ENCODE assay signal across 8 cellular contexts in the genomic region with DNA sequence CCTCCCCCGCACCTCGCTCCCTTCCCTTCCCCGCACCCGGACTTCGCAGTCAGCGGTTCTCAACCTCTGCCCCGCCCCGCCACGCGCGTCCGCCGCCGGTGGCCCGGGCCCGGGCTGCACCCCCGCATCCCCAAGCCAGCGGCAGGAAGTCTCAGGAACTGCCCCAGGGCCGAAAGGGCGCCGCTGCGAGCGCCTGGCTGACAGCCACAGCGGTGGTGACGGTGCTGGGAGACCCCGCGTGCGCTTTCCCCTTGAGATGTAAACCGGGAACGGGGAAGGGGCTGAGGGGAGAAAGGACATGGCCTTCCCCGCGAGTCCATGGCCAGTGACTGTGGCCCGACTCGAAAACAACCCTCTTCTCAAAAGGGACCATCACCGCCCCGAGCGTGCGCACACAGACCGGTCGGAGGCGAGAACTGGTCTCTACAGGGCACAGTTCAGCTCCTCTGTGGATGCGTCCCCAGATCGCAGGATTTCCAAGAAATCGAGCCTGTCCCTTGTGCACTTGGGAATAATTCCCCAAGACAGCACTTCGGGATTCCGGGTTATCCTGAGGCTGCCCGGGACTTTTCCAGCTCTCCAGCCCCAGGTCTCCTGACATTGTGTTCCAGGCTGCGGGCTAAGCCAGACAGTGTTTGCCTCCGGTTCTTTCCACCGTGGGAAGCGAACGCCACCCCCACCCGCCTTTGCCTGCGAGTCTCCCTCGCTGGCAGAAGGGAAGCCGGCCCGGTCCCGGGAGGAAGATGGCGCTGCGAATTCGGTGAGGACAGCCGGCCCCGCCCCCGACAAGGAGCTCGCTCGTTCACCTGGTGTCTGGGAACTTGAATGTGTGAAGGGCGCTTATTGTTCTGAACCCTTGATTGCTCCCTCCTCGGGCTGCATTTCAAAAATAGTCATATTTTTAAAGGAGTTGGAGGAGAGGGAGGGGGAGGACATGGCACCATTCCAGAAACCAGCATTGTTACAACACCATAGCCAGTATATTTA. TPM values are rescaled to one million over a fixed set of nuclear protein-coding genes. Genes with fewer than 3 reads are reported as not detected.
DNase-seq lines count a peak whose midpoint lies in the region; ATAC-seq and TF ChIP-seq lines count a peak whose summit lies in the region.

No MANE protein-coding gene starts in this region.

- 0 out of 2 replicates have a peak overlapping the region, but pooled peaks have one; percentile 37 for H2BK120ac ChIP-seq in IMR-90 (ENCODE audit: low read depth, low read length)

- no peaks in the 10 kb centered on the region for H3K36me3 ChIP-seq in IMR-90 (ENCODE audit: control insufficient read depth, insufficient read depth, low read length)

- intact Hi-C loops in IMR-90 (cut with micrococcal nuclease), result loop anchor here (5.0 to 10.0 kb wide), 7 partner anchors 120 to 1443 kb away; no protein-coding TSS in a partner anchor

- H2AFZ ChIP-seq in IMR-90 (replicated peaks; ENCODE audit: low read length, poor library complexity), result peak overlapping the region; percentile 91

- no peaks in the 10 kb centered on the region for H4K20me1 ChIP-seq in IMR-90 (ENCODE audit: insufficient read depth, low read length)

- H3K27ac Mint-ChIP-seq in neural crest cell (ENCODE audit: unreplicated experiment), result no peak overlapping the region

- TF ChIP-seq CTCF in IMR-90 (conservative IDR thresholded peaks at IDR 0.05; ENCODE audit: low read depth, low read length), result no peak
- peak; percentile 8 for TF ChIP-seq CTCF in foreskin fibroblast (IDR thresholded peaks at IDR 0.05; ENCODE audit: low read depth, low read length)
- no peak for TF ChIP-seq CTCF in neural crest cell (conservative IDR thresholded peaks at IDR 0.05)

- peaks cover 25% of the 10 kb centered on the region for H3K27me3 ChIP-seq in IMR-90 (ENCODE audit: control insufficient read depth, insufficient read depth, low read length)

- H3K4me2 ChIP-seq in IMR-90 (ENCODE audit: low read depth, low read length), result peak overlapping the region; percentile 89

- peak; percentile 21 for ATAC-seq in IMR-90 (ENCODE audit: low read depth)
- ATAC-seq in SK-N-SH treated with all-trans-retinoic acid at 6 μM for 48 hours, result peak; percentile 21
- no peak for ATAC-seq in GM18520 (IDR thresholded peaks at IDR 0.05; ENCODE audit: unreplicated experiment)
- ATAC-seq in GM18858 (IDR thresholded peaks at IDR 0.05; ENCODE audit: unreplicated experiment), result no peak

- no peak for TF ChIP-seq RAD21 in IMR-90 (IDR thresholded peaks at IDR 0.05; ENCODE audit: low read length)

- no peak overlapping the region for H4K91ac ChIP-seq in IMR-90 (ENCODE audit: insufficient read depth, low read depth, low read length)

- no peak overlapping the region for H2BK15ac ChIP-seq in IMR-90 (ENCODE audit: low read depth, low read length)

- TF ChIP-seq POLR2A in IMR-90 (IDR thresholded peaks at IDR 0.05; ENCODE audit: low read depth, low read length), result no peak

- no peak overlapping the region for H3K56ac ChIP-seq in IMR-90 (ENCODE audit: extremely low read depth, insufficient read depth, low read length)

- H3K4me1 ChIP-seq in IMR-90 (ENCODE audit: control insufficient read depth, insufficient read depth, low read length), result no peaks in the 10 kb centered on the region; the same call in 1 of the 2 replicates

- H3K4ac ChIP-seq in IMR-90 (ENCODE audit: low read depth, low read length), result no peak overlapping the region; the same call in 1 of the 2 replicates

- CTCF ChIA-PET in IMR-90 (lab: Yijun Ruan, JAX), result interaction anchor here (0.8 to 1.7 kb wide), 6 partner anchors 11 to 942 kb away, joined by 3 to 6 read pairs (median 4); no protein-coding TSS in a partner anchor

- H3K9me3 Mint-ChIP-seq in neural crest cell, result no peaks in the 10 kb centered on the region

- H3K18ac ChIP-seq in IMR-90 (ENCODE audit: low read depth, low read length), result no peak overlapping the region

- no peaks in the 10 kb centered on the region for H3K79me1 ChIP-seq in IMR-90 (ENCODE audit: low read depth in 1 of 2, low read length in 2 of 2)

- 0 out of 2 replicates have a peak overlapping the region, but pooled peaks have one; percentile 12 for H3K23ac ChIP-seq in IMR-90 (ENCODE audit: low read depth, low read length)

- H3K9ac ChIP-seq in IMR-90 (ENCODE audit: low read depth, low read length), result 0 out of 2 replicates have a peak overlapping the region, but pooled peaks have one; percentile 5

- DNase-seq in COLO668 (lab: John Stamatoyannopoulos, UW; ENCODE audit: unreplicated experiment) (peak; percentile 91), IMR-90 (peak; percentile 16), foreskin fibroblast (peak; percentile 42 to 79), neural crest cell (ENCODE audit: low read depth, low spot score) (peak; percentile 49)
- DNase-seq in central memory CD4-positive, alpha-beta T cell, result no peak

- no peaks in the 10 kb centered on the region for H3K36me3 Mint-ChIP-seq in neural crest cell (ENCODE audit: low read depth)

- no peak overlapping the region for H4K5ac ChIP-seq in IMR-90 (ENCODE audit: low read depth, low read length)

- H2BK20ac ChIP-seq in IMR-90 (ENCODE audit: low read depth, low read length), result no peak overlapping the region; the same call in 1 of the 2 replicates

- no peaks in the 10 kb centered on the region for H3K9me1 ChIP-seq in IMR-90 (ENCODE audit: insufficient read depth, low read length)

- 0% methylated on average over 13 of the region's 68 CpGs; no CpG with 5 or more reads in 1 of the 2 experiments for WGBS in IMR-90 (ENCODE audit: extremely low coverage in 2 of 2, insufficient read length in 1 of 2), 2 experiments

- peak overlapping the region; percentile 89 for H3K4me3 Mint-ChIP-seq in neural crest cell

- peaks cover 14% of the 10 kb centered on the region for H3K4me1 Mint-ChIP-seq in neural crest cell

- H2BK5ac ChIP-seq in IMR-90 (ENCODE audit: low read depth, low read length, poor library complexity, severe bottlenecking), result no peak overlapping the region

- H3K14ac ChIP-seq in IMR-90 (replicated peaks; ENCODE audit: low read depth, low read length), result no peak overlapping the region

- POLR2A ChIA-PET in IMR-90 (lab: Charles Lee; ENCODE audit: unreplicated experiment), result no interaction called here

- dilution Hi-C loops in IMR-90 (cut with HindIII; ENCODE audit: low sequenced_read_pairs, unreplicated experiment), result no loop called here

- H2AK5ac ChIP-seq in IMR-90 (ENCODE audit: low read depth, low read length), result no peak overlapping the region

- no peak overlapping the region; a peak in 1 of 4 replicates for H4K8ac ChIP-seq in IMR-90 (ENCODE audit: low read depth in 2 of 2, low read length in 2 of 2)

- in situ Hi-C loops in IMR-90 (cut with MboI; ENCODE audit: low sequenced_read_pairs), result no loop called here

- no TSS peak for BruUV-seq in IMR-90 (replicated peaks; lab: Mats Ljungman, UMichigan)

- peaks cover 2% of the 10 kb centered on the region; the same call in 1 of the 2 replicates for H3K9me3 ChIP-seq in IMR-90 (ENCODE audit: control insufficient read depth, insufficient read depth, low read length)

- H3K27me3 Mint-ChIP-seq in neural crest cell (ENCODE audit: low read depth), result peaks cover 92% of the 10 kb centered on the region

- no peak overlapping the region for H2AK9ac ChIP-seq in IMR-90 (replicated peaks; ENCODE audit: low read depth, low read length, poor library complexity)

- H3K4me3 ChIP-seq in IMR-90 (ENCODE audit: insufficient read depth, low read depth, low read length) (peak overlapping the region; percentile 38), foreskin fibroblast (ENCODE audit: low read depth in 1 of 2, low read length in 2 of 2) (peak overlapping the region; percentile 58 to 59)

- H3K27ac ChIP-seq in IMR-90 (ENCODE audit: insufficient read depth, low read length), result no peak overlapping the region

TF ChIP-seq in IMR-90, 13 proteins besides CTCF, POLR2A, EP300 and RAD21:
- TF ChIP-seq MXI1 (IDR thresholded peaks at IDR 0.05; ENCODE audit: borderline replicate concordance, low read depth, low read length), result no peak
- TF ChIP-seq CHD1 (IDR thresholded peaks at IDR 0.05; ENCODE audit: low read depth, low read length), result no peak
- peak; percentile 30; the same call in 1 of the 2 replicates for TF ChIP-seq CEBPB (IDR thresholded peaks at IDR 0.05; ENCODE audit: low read depth, low read length)
- no peak for TF ChIP-seq MAZ (IDR thresholded peaks at IDR 0.05; ENCODE audit: borderline replicate concordance, low read depth, low read length)
- TF ChIP-seq RCOR1 (IDR thresholded peaks at IDR 0.05; ENCODE audit: insufficient replicate concordance, low read length), result no peak
- no peak for TF ChIP-seq MAFK (IDR thresholded peaks at IDR 0.05; ENCODE audit: low read depth, low read length)

TF ChIP-seq in SK-N-SH treated with all-trans-retinoic acid at 6 μM for 48 hours, 23 proteins besides CTCF, POLR2A, EP300 and RAD21:
- no peak for TF ChIP-seq BACH2 (CRISPR knock-in tag; IDR thresholded peaks at IDR 0.05; ENCODE audit: borderline replicate concordance)
- TF ChIP-seq ZNF70 (CRISPR knock-in tag; IDR thresholded peaks at IDR 0.05), result no peak
- TF ChIP-seq TCF4 (CRISPR knock-in tag; IDR thresholded peaks at IDR 0.05; ENCODE audit: borderline replicate concordance), result no peak
- no peak for TF ChIP-seq TOX (CRISPR knock-in tag; IDR thresholded peaks at IDR 0.05; ENCODE audit: borderline replicate concordance)
- no peak for TF ChIP-seq ZC3H10 (CRISPR knock-in tag; IDR thresholded peaks at IDR 0.05)
- TF ChIP-seq ISL1 (CRISPR knock-in tag; IDR thresholded peaks at IDR 0.05), result no peak
- TF ChIP-seq, protein P1, sequence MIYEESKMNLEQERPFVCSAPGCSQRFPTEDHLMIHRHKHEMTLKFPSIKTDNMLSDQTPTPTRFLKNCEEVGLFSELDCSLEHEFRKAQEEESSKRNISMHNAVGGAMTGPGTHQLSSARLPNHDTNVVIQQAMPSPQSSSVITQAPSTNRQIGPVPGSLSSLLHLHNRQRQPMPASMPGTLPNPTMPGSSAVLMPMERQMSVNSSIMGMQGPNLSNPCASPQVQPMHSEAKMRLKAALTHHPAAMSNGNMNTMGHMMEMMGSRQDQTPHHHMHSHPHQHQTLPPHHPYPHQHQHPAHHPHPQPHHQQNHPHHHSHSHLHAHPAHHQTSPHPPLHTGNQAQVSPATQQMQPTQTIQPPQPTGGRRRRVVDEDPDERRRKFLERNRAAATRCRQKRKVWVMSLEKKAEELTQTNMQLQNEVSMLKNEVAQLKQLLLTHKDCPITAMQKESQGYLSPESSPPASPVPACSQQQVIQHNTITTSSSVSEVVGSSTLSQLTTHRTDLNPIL (CRISPR knock-in tag; IDR thresholded peaks at IDR 0.05; ENCODE audit: low read depth), result no peak
- TF ChIP-seq ZNF565 (CRISPR knock-in tag; conservative IDR thresholded peaks at IDR 0.05; ENCODE audit: low read depth), result no peak

RNA-seq across cellular contexts. Expression of a gene that starts 2.7 kb away (rescaled TPM):
- total RNA-seq in IMR-90 (2012; rRNA removed), result 0.18 and 0.28 TPM in 2 replicates
- polyA plus RNA-seq in IMR-90 (2012; rRNA removed), result 0.40 and 0.60 TPM in 2 replicates
- polyA plus RNA-seq in IMR-90 (2012; cell fraction: cytosol; rRNA removed), result 0.22 and 0.41 TPM in 2 replicates
- 0.53 and 0.85 TPM in 2 replicates for polyA plus RNA-seq in IMR-90 (2012; cell fraction: nucleus; rRNA removed; ENCODE audit: low replicate concordance)
- total RNA-seq in neural crest cell, result 3.0 and 3.6 TPM in 2 replicates

Comparison
In these comparisons a context has a peak if more than half of its experiments do, and no peak if none do; other contexts are left out.
1. ATAC-seq: peak in IMR-90 (single experiment) and SK-N-SH treated with all-trans-retinoic acid at 6 μM for 48 hours (single experiment); none in GM18520 (single experiment) and GM18858 (single experiment).